ENCODE assay signal across 18 cellular contexts in genomic region chr2:221448857-221449390, GRCh38.
"Had no signal": no experiment of that assay in that cellular context is flagged by ENCODE, and none has a peak within 500 bp of the region (broad histone marks: within the 10 kb centered on the region; RNA-seq: fewer than 3 reads in every experiment).

No MANE protein-coding gene starts in this region.

- DNase-seq: activated CD4-positive, alpha-beta T cell treated with anti-CD3 and anti-CD28 coated beads, Interleukin-2, amount 10 ng/mL, durations not matched to agents 24 days and 14 days; activated CD4-positive, CD25-positive, alpha-beta regulatory T cell; activated CD8-positive, alpha-beta T cell treated with anti-CD3 and anti-CD28 coated beads for 36 hours; activated naive CD4-positive, alpha-beta T cell treated with Interleukin-2 at 50 U/mL for 16 hours; activated naive CD8-positive, alpha-beta T cell treated with anti-CD3 and anti-CD28 coated beads, Interleukin-2, amount 10 ng/mL, durations not matched to agents 7 days and 5 days; activated T-cell treated with anti-CD3 and anti-CD28 coated beads, Interleukin-2, amount 50 U/mL, for 1 hour; amygdala; dermis blood vessel endothelial cell; effector memory CD4-positive, alpha-beta T cell; stimulated activated CD4-positive, alpha-beta T cell treated with anti-CD3 and anti-CD28 coated beads, Interleukin-12 subunit alpha, Interleukin-12 subunit beta, amount 100 ng/mL, for 4 hours; stimulated activated CD4-positive, alpha-beta T cell treated with anti-CD3 and anti-CD28 coated beads, Interleukin-1b, Interleukin-23, amount 100 ng/mL, for 48 hours; stimulated activated naive CD8-positive, alpha-beta T cell treated with anti-CD3 and anti-CD28 coated beads, Interleukin-15, Interleukin-2, amounts not matched to agents 100 U/mL and 50 U/mL, for 24 hours; uterus had no signal

- H3K4me3 Mint-ChIP-seq: activated CD4-positive, alpha-beta T cell treated with anti-CD3 and anti-CD28 coated beads, Interleukin-2, amount 10 ng/mL, durations not matched to agents 24 days and 14 days; activated CD8-positive, alpha-beta T cell treated with anti-CD3 and anti-CD28 coated beads for 36 hours; activated naive CD8-positive, alpha-beta T cell treated with anti-CD3 and anti-CD28 coated beads, Interleukin-2, amount 10 ng/mL, durations not matched to agents 7 days and 5 days; natural killer cell treated with Interleukin-12 subunit alpha and Interleukin-12 subunit beta and Interleukin-15 and Interleukin-18, amount 100 ng/mL, for 72 hours; T-helper 1 cell treated with Interleukin-12 subunit alpha and Interleukin-12 subunit beta and Interleukin-4 antibody, amounts not matched to agents 30 μg/mL and 1 μg/mL, for 36 hours had no signal

- H3K27ac ChIP-seq: cardiac muscle cell, tibial nerve, uterus had no signal

- H3K27me3 Mint-ChIP-seq: activated CD4-positive, alpha-beta T cell treated with anti-CD3 and anti-CD28 coated beads, Interleukin-2, amount 10 ng/mL, durations not matched to agents 24 days and 14 days; activated CD8-positive, alpha-beta T cell treated with anti-CD3 and anti-CD28 coated beads for 36 hours; natural killer cell treated with Interleukin-12 subunit alpha and Interleukin-12 subunit beta and Interleukin-15 and Interleukin-18, amount 100 ng/mL, for 72 hours had no signal

- H3K4me1 Mint-ChIP-seq: activated naive CD8-positive, alpha-beta T cell treated with anti-CD3 and anti-CD28 coated beads, Interleukin-2, amount 10 ng/mL, durations not matched to agents 7 days and 5 days had no signal

- H3K36me3 ChIP-seq: tibial nerve, uterus had no signal

- H3K27me3 ChIP-seq: cardiac muscle cell, tibial nerve, uterus had no signal

- H3K4me1 ChIP-seq: tibial nerve, uterus had no signal

- H3K9me3 ChIP-seq: tibial nerve, uterus had no signal

- H3K4me3 ChIP-seq: cardiac muscle cell, tibial nerve, uterus had no signal

- H3K36me3 Mint-ChIP-seq: activated naive CD8-positive, alpha-beta T cell treated with anti-CD3 and anti-CD28 coated beads, Interleukin-2, amount 10 ng/mL, durations not matched to agents 7 days and 5 days; natural killer cell treated with Interleukin-12 subunit alpha and Interleukin-12 subunit beta and Interleukin-15 and Interleukin-18, amount 100 ng/mL, for 72 hours had no signal

- ATAC-seq: activated CD8-positive, alpha-beta T cell treated with anti-CD3 and anti-CD28 coated beads for 36 hours; natural killer cell treated with Interleukin-12 subunit alpha and Interleukin-12 subunit beta and Interleukin-15 and Interleukin-18, amount 100 ng/mL, for 72 hours; stimulated activated naive CD8-positive, alpha-beta T cell treated with anti-CD3 and anti-CD28 coated beads, Interleukin-15, Interleukin-2, amounts not matched to agents 100 U/mL and 50 U/mL, for 24 hours had no signal

- H3K27ac Mint-ChIP-seq: activated CD4-positive, alpha-beta T cell treated with anti-CD3 and anti-CD28 coated beads, Interleukin-2, amount 10 ng/mL, durations not matched to agents 24 days and 14 days; activated CD8-positive, alpha-beta T cell treated with anti-CD3 and anti-CD28 coated beads for 36 hours; activated naive CD8-positive, alpha-beta T cell treated with anti-CD3 and anti-CD28 coated beads, Interleukin-2, amount 10 ng/mL, durations not matched to agents 7 days and 5 days; activated T-helper 2 cell treated with anti-CD3 and anti-CD28 coated beads, Interferon-gamma antibody, Interleukin-2, Interleukin-4, amounts not matched to agents 10 μg/mL and 5 μg/mL and 100 μg/mL, durations not matched to agents 14 hours and 24 hours and 36 hours; T-helper 1 cell treated with Interleukin-12 subunit alpha and Interleukin-12 subunit beta and Interleukin-4 antibody, amounts not matched to agents 30 μg/mL and 1 μg/mL, for 36 hours had no signal

- H3K9me3 Mint-ChIP-seq: activated CD4-positive, alpha-beta T cell treated with anti-CD3 and anti-CD28 coated beads, Interleukin-2, amount 10 ng/mL, durations not matched to agents 24 days and 14 days; activated CD8-positive, alpha-beta T cell treated with anti-CD3 and anti-CD28 coated beads for 36 hours; activated naive CD8-positive, alpha-beta T cell treated with anti-CD3 and anti-CD28 coated beads, Interleukin-2, amount 10 ng/mL, durations not matched to agents 7 days and 5 days; activated T-helper 2 cell treated with anti-CD3 and anti-CD28 coated beads, Interferon-gamma antibody, Interleukin-2, Interleukin-4, amounts not matched to agents 10 μg/mL and 5 μg/mL and 100 μg/mL, durations not matched to agents 14 hours and 24 hours and 36 hours; natural killer cell treated with Interleukin-12 subunit alpha and Interleukin-12 subunit beta and Interleukin-15 and Interleukin-18, amount 100 ng/mL, for 72 hours; T-helper 1 cell treated with Interleukin-12 subunit alpha and Interleukin-12 subunit beta and Interleukin-4 antibody, amounts not matched to agents 30 μg/mL and 1 μg/mL, for 36 hours had no signal
